ENCODE assay signal across 8 cellular contexts in the genomic region with DNA sequence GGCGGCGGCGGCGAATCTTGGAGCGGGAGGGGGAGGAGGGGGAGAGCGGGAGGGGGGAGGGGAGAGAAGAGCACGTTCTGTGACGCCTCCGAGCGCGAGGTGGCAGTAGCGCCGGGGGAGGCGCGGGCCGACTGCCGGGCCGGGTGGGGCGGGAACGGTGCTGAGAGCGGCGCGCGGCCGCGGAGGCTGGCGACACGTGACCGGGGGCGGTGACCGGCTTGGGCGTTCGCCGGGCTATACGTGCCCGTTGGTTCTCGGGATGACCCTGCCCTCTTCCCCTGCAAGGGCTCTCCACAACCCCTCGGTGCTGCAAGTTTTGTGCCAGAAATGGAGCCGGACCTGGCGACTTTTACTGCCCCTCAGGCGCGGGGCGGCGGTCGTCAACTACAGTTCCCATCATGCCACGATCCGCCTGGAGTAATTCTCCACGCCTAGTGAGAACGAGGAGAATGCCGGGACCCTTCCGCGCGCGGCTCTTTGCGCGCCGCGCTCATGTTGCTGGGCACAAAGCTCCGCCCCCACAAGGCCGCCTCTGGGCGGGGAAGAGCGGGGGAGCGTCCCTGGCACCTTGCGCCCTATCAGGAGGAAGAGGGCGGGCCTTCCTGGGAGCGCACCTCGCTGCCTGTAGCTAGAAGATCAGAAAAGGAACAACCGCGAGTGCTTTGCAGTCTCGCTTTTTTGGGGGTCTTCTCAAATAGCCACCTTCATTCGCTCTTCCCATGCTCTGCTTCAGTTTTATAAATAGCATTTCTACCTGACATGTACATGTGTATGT. TPM values are rescaled to one million over a fixed set of nuclear protein-coding genes. Genes with fewer than 3 reads are reported as not detected.
DNase-seq lines count a peak whose midpoint lies in the region; ATAC-seq and TF ChIP-seq lines count a peak whose summit lies in the region.

A gene with protein sequence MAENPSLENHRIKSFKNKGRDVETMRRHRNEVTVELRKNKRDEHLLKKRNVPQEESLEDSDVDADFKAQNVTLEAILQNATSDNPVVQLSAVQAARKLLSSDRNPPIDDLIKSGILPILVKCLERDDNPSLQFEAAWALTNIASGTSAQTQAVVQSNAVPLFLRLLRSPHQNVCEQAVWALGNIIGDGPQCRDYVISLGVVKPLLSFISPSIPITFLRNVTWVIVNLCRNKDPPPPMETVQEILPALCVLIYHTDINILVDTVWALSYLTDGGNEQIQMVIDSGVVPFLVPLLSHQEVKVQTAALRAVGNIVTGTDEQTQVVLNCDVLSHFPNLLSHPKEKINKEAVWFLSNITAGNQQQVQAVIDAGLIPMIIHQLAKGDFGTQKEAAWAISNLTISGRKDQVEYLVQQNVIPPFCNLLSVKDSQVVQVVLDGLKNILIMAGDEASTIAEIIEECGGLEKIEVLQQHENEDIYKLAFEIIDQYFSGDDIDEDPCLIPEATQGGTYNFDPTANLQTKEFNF (minus strand): TSS at position 133 of the 775 bp plus-strand sequence. CDS start 176 bp downstream, outside the sequence.

- no peaks in the 10 kb centered on the region for H3K36me3 ChIP-seq in spleen

- no peak for TF ChIP-seq CTCF in AG10803 (conservative IDR thresholded peaks at IDR 0.05; ENCODE audit: low read length)
- TF ChIP-seq CTCF in activated B cell treated with CpG ODN at 0.5 μM for 24 hours (IDR thresholded peaks at IDR 0.05) = no peak
- peak in 3 of 11 experiments; percentile 20 to 49 (median 32) for TF ChIP-seq CTCF in spleen (IDR thresholded peaks at IDR 0.05 in 8 of 11, conservative IDR thresholded peaks at IDR 0.05 in 3 of 11)

- H3K9me3 Mint-ChIP-seq in activated B cell treated with CpG ODN at 0.5 μM for 24 hours (no peaks in the 10 kb centered on the region), immature natural killer cell (no peaks in the 10 kb centered on the region)

- intact Hi-C loops in activated B cell treated with CpG ODN at 0.5 μM for 24 hours (cut with micrococcal nuclease) = loop anchor here (1.0 to 5.0 kb wide), 17 partner anchors 56 to 1792 kb away; partner anchors contain the start of genes ARL11, CAB39L, CDADC1 and EBPL
- intact Hi-C loops in spleen (cut with DNase I; ENCODE audit: low total_unique reads) = no loop called here

- peak within 1 kb of the TSS; percentile 97 for H3K27ac Mint-ChIP-seq in activated B cell treated with CpG ODN at 0.5 μM for 24 hours
- H3K27ac Mint-ChIP-seq in immature natural killer cell = peak within 1 kb of the TSS; percentile 91 to 98 (median 96)

- H3K9me3 ChIP-seq in spleen = no peaks in the 10 kb centered on the region

- H3K36me3 Mint-ChIP-seq in activated B cell treated with CpG ODN at 0.5 μM for 24 hours (ENCODE audit: low read depth) (peaks cover 6% of the 10 kb centered on the region), immature natural killer cell (no peaks in the 10 kb centered on the region)

- ATAC-seq in GM19023 (IDR thresholded peaks at IDR 0.05; ENCODE audit: unreplicated experiment) = peak; percentile 88
- peak; percentile 92 for ATAC-seq in HG03280 (IDR thresholded peaks at IDR 0.05; ENCODE audit: unreplicated experiment)
- peak; percentile 89 for ATAC-seq in activated B cell treated with CpG ODN at 0.5 μM for 24 hours (ENCODE audit: low read depth)

- 0 to 1% (median 1%) methylated on average over 17 to 71 of the region's 71 CpGs for WGBS in spleen, 5 donors

- CTCF ChIA-PET in activated B cell treated with CpG ODN at 0.5 μM for 24 hours (lab: Charles Lee) = interaction anchor here (1.0 to 1.6 kb wide), 4 partner anchors 54 to 1119 kb away, joined by 3 to 4 read pairs (median 3); partner anchors contain the start of genes CAB39L and EBPL

- peak in 2 of 3 donors; percentile 16 to 44 for TF ChIP-seq POLR2A in spleen (IDR thresholded peaks at IDR 0.05)

- H3K4me1 Mint-ChIP-seq in activated B cell treated with CpG ODN at 0.5 μM for 24 hours (peaks cover 31% of the 10 kb centered on the region), immature natural killer cell (peaks cover 36 to 39% of the 10 kb centered on the region in 2 donors)

- H3K27me3 Mint-ChIP-seq in activated B cell treated with CpG ODN at 0.5 μM for 24 hours = no peaks in the 10 kb centered on the region
- H3K27me3 Mint-ChIP-seq in immature natural killer cell (ENCODE audit: low read depth in 3 of 3) = peaks cover 11 to 22% (median 13%) of the 10 kb centered on the region in 3 donors

- POLR2A ChIA-PET in activated B cell treated with CpG ODN at 0.5 μM for 24 hours (lab: Charles Lee) = interaction anchor here (0.6 to 2.4 kb wide), 37 partner anchors 9 to 1755 kb away, joined by 3 to 23 read pairs (median 4); partner anchors contain the start of genes ARL11, CAB39L, CDADC1 and EBPL

- H3K4me3 Mint-ChIP-seq in activated B cell treated with CpG ODN at 0.5 μM for 24 hours (peak within 1 kb of the TSS; percentile 97), immature natural killer cell (peak within 1 kb of the TSS; percentile 95 to 99 (median 96))

- DNase-seq in AG10803 (ENCODE audit: low read depth) (peak; percentile 95), NCI-H345 (lab: John Stamatoyannopoulos, UW) (peak; percentile 86), activated B cell treated with CpG ODN at 0.5 μM for 24 hours (peak; percentile 88), caudate nucleus (lab: John Stamatoyannopoulos, UW) (peak; percentile 48 to 99 (median 96)), immature natural killer cell (peak; percentile 92 to 94 (median 93)), spleen (peak; percentile 99)

- H3K4me3 ChIP-seq in AG10803 (ENCODE audit: low read length) (peak within 1 kb of the TSS; percentile 87), spleen (peak within 1 kb of the TSS; percentile 64 to 96 (median 84))

- H3K27me3 ChIP-seq in spleen (replicated peaks in 1 of 7) = no peaks in the 10 kb centered on the region

- peak within 1 kb of the TSS; percentile 95 for H3K27ac ChIP-seq in caudate nucleus (ENCODE audit: low read depth, low read length)
- H3K27ac ChIP-seq in spleen = peak within 1 kb of the TSS; percentile 90 to 99 (median 95)

- peaks cover 12 to 50% (median 42%) of the 10 kb centered on the region in 6 donors for H3K4me1 ChIP-seq in spleen

RNA-seq across cellular contexts. Expression of the gene that starts here (rescaled TPM):
- total RNA-seq in activated B cell treated with CpG ODN at 0.5 μM for 24 hours = 28.6 and 28.7 TPM in 2 replicates
- polyA plus RNA-seq in immature natural killer cell = 10 to 100 TPM; 21.3 to 27.7 (median 21.7) TPM
- 10 to 100 TPM; 18.6 to 26.3 (median 21.0) TPM for total RNA-seq in spleen
- polyA plus RNA-seq in spleen = 10 to 100 TPM in 2 of 3 donors, 1 to 10 TPM in 1; 9.6 to 15.6 (median 12.3) TPM

Comparison
In these comparisons a context has a peak if more than half of its experiments do, and no peak if none do; other contexts are left out.
1. Peak in every context shown above with its lines: DNase-seq, ATAC-seq, H3K4me3 ChIP-seq and H3K27ac ChIP-seq.